8 cellular contexts compared by ENCODE assay signal in the genomic region with DNA sequence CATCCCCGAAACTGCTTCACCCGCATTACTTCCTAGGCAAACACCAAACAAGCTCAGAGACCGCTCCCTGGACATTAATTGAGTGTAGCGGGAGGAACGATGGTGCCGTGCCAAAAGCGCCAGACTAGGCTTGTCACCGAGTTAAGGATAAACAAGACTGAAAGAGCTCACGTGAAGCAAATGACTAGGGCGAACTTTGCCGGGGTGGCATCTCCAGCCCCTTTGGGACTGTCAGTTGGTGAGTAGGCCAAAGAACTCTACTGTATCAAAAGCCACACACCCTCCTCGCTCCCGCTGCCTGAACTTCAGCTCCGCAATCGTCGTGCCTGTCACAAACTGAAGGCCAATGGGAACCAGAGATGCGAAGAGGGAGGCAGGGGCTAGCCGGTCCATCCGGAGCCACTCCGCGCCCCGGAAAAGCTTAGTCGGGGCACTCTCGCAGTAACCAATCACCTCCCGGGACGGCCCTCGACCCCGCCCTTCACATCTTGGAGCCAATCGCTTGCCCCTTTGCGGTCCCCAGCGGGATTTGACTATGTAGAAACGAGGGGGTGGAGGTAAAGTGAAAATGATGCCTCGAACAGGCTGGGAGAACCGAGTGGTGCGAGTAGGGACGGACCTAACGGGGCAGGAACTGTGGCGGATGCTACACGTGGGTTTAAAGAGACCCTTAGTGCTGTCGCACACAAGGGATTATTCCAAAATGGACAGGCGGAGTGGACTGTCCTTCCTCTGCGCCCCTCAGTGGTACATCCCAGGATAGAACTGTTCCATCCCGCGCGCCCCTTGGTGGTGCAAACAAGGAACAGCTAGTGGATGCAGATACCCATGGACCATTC.
DNase-seq lines count a peak whose midpoint lies in the region; ATAC-seq, FAIRE-seq and TF ChIP-seq lines count a peak whose summit lies in the region.

No MANE protein-coding gene starts in this region.

- in situ Hi-C loops in GM18951 (cut with MboI; ENCODE audit: low sequenced_read_pairs, unreplicated experiment): no loop called here

- no peaks in the 10 kb centered on the region for H3K27me3 Mint-ChIP-seq in central memory CD8-positive, alpha-beta T cell

- DNase-seq in AG09309 (ENCODE audit: low read depth): peak; percentile 76
- peak; percentile 91 for DNase-seq in NCI-H226
- peak; percentile 67 to 80 (median 76) for DNase-seq in activated CD4-positive, CD25-positive, alpha-beta regulatory T cell (lab: John Stamatoyannopoulos, UW)
- peak; percentile 72 to 89 for DNase-seq in central memory CD8-positive, alpha-beta T cell (ENCODE audit: low spot score in 2 of 2)
- DNase-seq in stimulated activated CD4-positive, alpha-beta T cell treated with anti-CD3 and anti-CD28 coated beads, Interleukin-12 subunit alpha, Interleukin-12 subunit beta, amount 100 ng/mL, for 4 hours: peak; percentile 81

- peak overlapping the region; percentile 58 for H3K4me3 ChIP-seq in AG09309 (ENCODE audit: control insufficient read depth, low read depth, low read length)

- H3K4me1 Mint-ChIP-seq in central memory CD8-positive, alpha-beta T cell: peaks cover 13% of the 10 kb centered on the region

- H3K36me3 Mint-ChIP-seq in central memory CD8-positive, alpha-beta T cell (ENCODE audit: insufficient read depth): peaks cover 8% of the 10 kb centered on the region

- H3K27ac Mint-ChIP-seq in central memory CD8-positive, alpha-beta T cell (ENCODE audit: low read depth): peak overlapping the region; percentile 97

- H3K9me3 Mint-ChIP-seq in central memory CD8-positive, alpha-beta T cell: no peaks in the 10 kb centered on the region

- H3K4me3 Mint-ChIP-seq in central memory CD8-positive, alpha-beta T cell: peak overlapping the region; percentile 89

- ATAC-seq in HG03196 (IDR thresholded peaks at IDR 0.05; ENCODE audit: unreplicated experiment): peak; percentile 96
- peak; percentile 97 for ATAC-seq in central memory CD8-positive, alpha-beta T cell (replicated peaks; ENCODE audit: extremely low read depth, poor library complexity, severe bottlenecking)

- TF ChIP-seq CTCF in AG09309 (IDR thresholded peaks at IDR 0.05; ENCODE audit: control insufficient read depth, insufficient read depth, low read depth, low read length, missing control alignments): peak; percentile 61

- peak; percentile 55 for TF ChIP-seq POLR2A in GM18951 (IDR thresholded peaks at IDR 0.05; ENCODE audit: extremely low read depth, insufficient read depth, insufficient read length)

- FAIRE-seq in islet of Langerhans (lab: Jason Lieb, UNC): peak; percentile 96

Comparison
In these comparisons a context has a peak if more than half of its experiments do, and no peak if none do; other contexts are left out.
1. Peak in every context shown above with its lines: DNase-seq, ATAC-seq and H3K4me3 ChIP-seq.